In genomic region chr19:49932041-49932451, GRCh38 we compare ENCODE assay signal across 14 cellular contexts. TPM values are rescaled to one million over a fixed set of nuclear protein-coding genes. Genes with fewer than 3 reads are reported as not detected.
DNase-seq lines count a peak whose midpoint lies in the region; ATAC-seq, FAIRE-seq and TF ChIP-seq lines count a peak whose summit lies in the region.
"Had no signal": no experiment of that assay in that cellular context is flagged by ENCODE, and none has a peak within 500 bp of the region (broad histone marks: within the 10 kb centered on the region; RNA-seq: fewer than 3 reads in every experiment).

No MANE protein-coding gene starts in this region.

- DNase-seq in GM12891 (ENCODE audit: insufficient read length, low spot score) = no peak
- no peak for DNase-seq in activated CD8-positive, alpha-beta T cell treated with anti-CD3 and anti-CD28 coated beads for 36 hours
- DNase-seq in immature natural killer cell = no peak
- DNase-seq in GDM1 (lab: John Stamatoyannopoulos, UW) = no peak
- no peak for DNase-seq in kidney
- DNase-seq in CD1c-positive myeloid dendritic cell (ENCODE audit: extremely low spot score) = no peak
- DNase-seq: activated CD4-positive, alpha-beta T cell treated with anti-CD3 and anti-CD28 coated beads for 1 hour; nephron progenitor cell; stimulated activated CD8-positive, alpha-beta memory T cell treated with anti-CD3 and anti-CD28 coated beads, Interleukin-4, amount 100 ng/mL, for 48 hours; upper lobe of left lung had no signal

- H3K4me2 ChIP-seq in BLaER1 = peak overlapping the region; percentile 77

- H3K36me3 Mint-ChIP-seq in activated CD8-positive, alpha-beta T cell treated with anti-CD3 and anti-CD28 coated beads for 36 hours (ENCODE audit: low read depth) = peaks cover 41% of the 10 kb centered on the region
- H3K36me3 Mint-ChIP-seq in immature natural killer cell = no peaks in the 10 kb centered on the region

- 0 out of 2 replicates have a peak, but pooled peaks have one; percentile 17 for TF ChIP-seq POLR2A in GM12891 (IDR thresholded peaks at IDR 0.05; ENCODE audit: low read depth, low read length)

- no peak for ATAC-seq in activated CD8-positive, alpha-beta T cell treated with anti-CD3 and anti-CD28 coated beads for 36 hours
- no peak for ATAC-seq in GM21447 (IDR thresholded peaks at IDR 0.05; ENCODE audit: unreplicated experiment)
- ATAC-seq: left lung had no signal

- H4K20me1 ChIP-seq in BLaER1 = peaks cover 64% of the 10 kb centered on the region

- H3K4me3 ChIP-seq in BLaER1 (peak overlapping the region; percentile 83; the same call in 1 of the 2 replicates), kidney (ENCODE audit: low read length in 2 of 2) (no peak overlapping the region)
- H3K4me3 ChIP-seq: left lung, upper lobe of left lung had no signal

- FAIRE-seq in GM12891 (lab: Jason Lieb, UNC) = no peak
- no peak for FAIRE-seq in kidney (lab: Jason Lieb, UNC)

- no peaks in the 10 kb centered on the region for H3K9me3 ChIP-seq in BLaER1
- no peaks in the 10 kb centered on the region for H3K9me3 ChIP-seq in kidney (ENCODE audit: control insufficient read depth in 1 of 2, low read length in 2 of 2)
- H3K9me3 ChIP-seq: left lung, upper lobe of left lung had no signal

- H3K27me3 Mint-ChIP-seq in activated CD8-positive, alpha-beta T cell treated with anti-CD3 and anti-CD28 coated beads for 36 hours = no peaks in the 10 kb centered on the region
- peaks cover 26 to 39% (median 34%) of the 10 kb centered on the region in 3 donors for H3K27me3 Mint-ChIP-seq in immature natural killer cell (ENCODE audit: low read depth in 3 of 3)
- H3K27me3 Mint-ChIP-seq: B cell had no signal

- no peak overlapping the region for H3K4me3 Mint-ChIP-seq in activated CD8-positive, alpha-beta T cell treated with anti-CD3 and anti-CD28 coated beads for 36 hours
- H3K4me3 Mint-ChIP-seq in immature natural killer cell = peak overlapping the region; percentile 33 to 98 (median 76)
- H3K4me3 Mint-ChIP-seq: B cell, nephron progenitor cell had no signal

- no peak for TF ChIP-seq CTCF in activated CD8-positive, alpha-beta T cell treated with anti-CD3 and anti-CD28 coated beads for 36 hours (IDR thresholded peaks at IDR 0.05)
- TF ChIP-seq CTCF in kidney (IDR thresholded peaks at IDR 0.05; ENCODE audit: borderline replicate concordance, extremely low read depth, insufficient read depth) = no peak

- intact Hi-C loops in activated CD8-positive, alpha-beta T cell treated with anti-CD3 and anti-CD28 coated beads for 36 hours (cut with micrococcal nuclease) = loop anchor here (2.0 to 5.0 kb wide), 2 partner anchors 35 to 51 kb away; partner anchors contain the start of gene IL4I1
- intact Hi-C loops in kidney (cut with DNase I) = no loop called here

- H3K27ac Mint-ChIP-seq in activated CD8-positive, alpha-beta T cell treated with anti-CD3 and anti-CD28 coated beads for 36 hours = peak overlapping the region; percentile 21
- H3K27ac Mint-ChIP-seq in immature natural killer cell = peak overlapping the region; percentile 2 to 61 (median 28)
- H3K27ac Mint-ChIP-seq: B cell, nephron progenitor cell had no signal

- peaks cover 43% of the 10 kb centered on the region for H3K4me1 ChIP-seq in BLaER1
- peaks cover 3 to 10% of the 10 kb centered on the region in 2 donors for H3K4me1 ChIP-seq in kidney (ENCODE audit: control insufficient read depth in 1 of 2, insufficient read depth in 1 of 2, low read depth in 1 of 2, low read length in 2 of 2)

- peaks cover 42% of the 10 kb centered on the region for H3K36me3 ChIP-seq in BLaER1
- peaks cover 0 to 6% of the 10 kb centered on the region in 2 donors for H3K36me3 ChIP-seq in kidney (ENCODE audit: control insufficient read depth in 1 of 2, insufficient read depth in 2 of 2, low read length in 2 of 2)

- H3K27ac ChIP-seq in BLaER1 = no peak overlapping the region
- H3K27ac ChIP-seq in kidney (ENCODE audit: low read depth in 2 of 2, low read length in 2 of 2) = no peak overlapping the region
- H3K27ac ChIP-seq: left lung, upper lobe of left lung had no signal

- CTCF ChIA-PET in activated CD8-positive, alpha-beta T cell treated with anti-CD3 and anti-CD28 coated beads for 36 hours (lab: Charles Lee) = no interaction called here

- H3K27me3 ChIP-seq in BLaER1 = no peaks in the 10 kb centered on the region
- H3K27me3 ChIP-seq: left lung, upper lobe of left lung had no signal

- POLR2A ChIA-PET in activated CD8-positive, alpha-beta T cell treated with anti-CD3 and anti-CD28 coated beads for 36 hours (lab: Charles Lee) = no interaction called here

- H3K9me3 Mint-ChIP-seq in activated CD8-positive, alpha-beta T cell treated with anti-CD3 and anti-CD28 coated beads for 36 hours = peaks cover 4% of the 10 kb centered on the region
- H3K9me3 Mint-ChIP-seq in immature natural killer cell = peaks cover 0 to 2% (median 0%) of the 10 kb centered on the region in 6 donors

- peaks cover 45% of the 10 kb centered on the region for H3K4me1 Mint-ChIP-seq in activated CD8-positive, alpha-beta T cell treated with anti-CD3 and anti-CD28 coated beads for 36 hours (ENCODE audit: low read depth)
- peaks cover 67 to 68% of the 10 kb centered on the region in 2 donors for H3K4me1 Mint-ChIP-seq in immature natural killer cell

- H3K9ac ChIP-seq in BLaER1 (no peak overlapping the region), kidney (ENCODE audit: low read length in 2 of 2) (no peak overlapping the region)

TF ChIP-seq in GM12891, 5 proteins besides CTCF, POLR2A, EP300 and RAD21:
- TF ChIP-seq SPI1 (IDR thresholded peaks at IDR 0.05; ENCODE audit: low read depth, low read length) = no peak
- peak; percentile 36; the same call in 1 of the 2 replicates for TF ChIP-seq POLR2AphosphoS5 (IDR thresholded peaks at IDR 0.05; ENCODE audit: low read depth, low read length)

RNA-seq across cellular contexts. Expression of gene NUP62, which starts 2.7 kb away (rescaled TPM):
- polyA plus RNA-seq in GM12891 (2012; ENCODE audit: low read depth, missing spikeins) = 57.2 TPM
- total RNA-seq in activated CD8-positive, alpha-beta T cell treated with anti-CD3 and anti-CD28 coated beads for 36 hours = 100 to 1,000 TPM; 113 to 119 TPM
- polyA plus RNA-seq in immature natural killer cell = 10 to 100 TPM; 21.8 to 67.1 (median 34.3) TPM
- total RNA-seq in kidney = 39.0 TPM
- polyA plus RNA-seq in kidney (ENCODE audit: insufficient read depth, low read depth, low replicate concordance) = 17.1 TPM

RNA-seq across cellular contexts. Expression of gene ATF5, which starts 3.0 kb away (rescaled TPM):
- polyA plus RNA-seq in GM12891 (2012; ENCODE audit: low read depth, missing spikeins) = 41.3 TPM
- 10 to 100 TPM; 11.8 TPM for total RNA-seq in activated CD8-positive, alpha-beta T cell treated with anti-CD3 and anti-CD28 coated beads for 36 hours
- polyA plus RNA-seq in immature natural killer cell = 1 to 10 TPM; 1.2 to 3.1 (median 2.8) TPM
- total RNA-seq in kidney = 36.4 TPM
- 22.7 TPM for polyA plus RNA-seq in kidney (ENCODE audit: insufficient read depth, low read depth, low replicate concordance)

RNA-seq across cellular contexts. Expression of gene SIGLEC11, which starts 28.9 kb away (rescaled TPM):
- not detected for polyA plus RNA-seq in GM12891 (2012; ENCODE audit: low read depth, missing spikeins)
- total RNA-seq in activated CD8-positive, alpha-beta T cell treated with anti-CD3 and anti-CD28 coated beads for 36 hours = not detected
- not detected for polyA plus RNA-seq in immature natural killer cell
- total RNA-seq in kidney = 1.2 TPM
- 1.5 TPM for polyA plus RNA-seq in kidney (ENCODE audit: insufficient read depth, low read depth, low replicate concordance)
- total RNA-seq: B cell had no signal

RNA-seq across cellular contexts. Expression of gene IL4I1, which starts 35.4 kb away (rescaled TPM):
- polyA plus RNA-seq in GM12891 (2012; ENCODE audit: low read depth, missing spikeins) = 30.1 TPM
- total RNA-seq in activated CD8-positive, alpha-beta T cell treated with anti-CD3 and anti-CD28 coated beads for 36 hours = 10 to 100 TPM; 16.1 to 16.2 TPM
- polyA plus RNA-seq in immature natural killer cell = under 1 TPM in 2 of 3 donors, not detected in 1; 0.27 to 0.40 TPM
- 12.8 TPM for total RNA-seq in kidney
- 0.82 TPM for polyA plus RNA-seq in kidney (ENCODE audit: insufficient read depth, low read depth, low replicate concordance)

RNA-seq across cellular contexts. Expression of gene TBC1D17, which starts 54.5 kb away (rescaled TPM):
- 29.6 TPM for polyA plus RNA-seq in GM12891 (2012; ENCODE audit: low read depth, missing spikeins)
- 10 to 100 TPM; 26.6 to 26.8 TPM for total RNA-seq in activated CD8-positive, alpha-beta T cell treated with anti-CD3 and anti-CD28 coated beads for 36 hours
- polyA plus RNA-seq in immature natural killer cell (10 to 100 TPM in 1 of 3 donors, 1 to 10 TPM in 2; 7.1 to 18.4 (median 7.3) TPM), kidney (ENCODE audit: insufficient read depth, low read depth, low replicate concordance) (34.8 TPM)
- 43.6 TPM for total RNA-seq in kidney
